8 cellular contexts compared by ENCODE assay signal in the genomic region with DNA sequence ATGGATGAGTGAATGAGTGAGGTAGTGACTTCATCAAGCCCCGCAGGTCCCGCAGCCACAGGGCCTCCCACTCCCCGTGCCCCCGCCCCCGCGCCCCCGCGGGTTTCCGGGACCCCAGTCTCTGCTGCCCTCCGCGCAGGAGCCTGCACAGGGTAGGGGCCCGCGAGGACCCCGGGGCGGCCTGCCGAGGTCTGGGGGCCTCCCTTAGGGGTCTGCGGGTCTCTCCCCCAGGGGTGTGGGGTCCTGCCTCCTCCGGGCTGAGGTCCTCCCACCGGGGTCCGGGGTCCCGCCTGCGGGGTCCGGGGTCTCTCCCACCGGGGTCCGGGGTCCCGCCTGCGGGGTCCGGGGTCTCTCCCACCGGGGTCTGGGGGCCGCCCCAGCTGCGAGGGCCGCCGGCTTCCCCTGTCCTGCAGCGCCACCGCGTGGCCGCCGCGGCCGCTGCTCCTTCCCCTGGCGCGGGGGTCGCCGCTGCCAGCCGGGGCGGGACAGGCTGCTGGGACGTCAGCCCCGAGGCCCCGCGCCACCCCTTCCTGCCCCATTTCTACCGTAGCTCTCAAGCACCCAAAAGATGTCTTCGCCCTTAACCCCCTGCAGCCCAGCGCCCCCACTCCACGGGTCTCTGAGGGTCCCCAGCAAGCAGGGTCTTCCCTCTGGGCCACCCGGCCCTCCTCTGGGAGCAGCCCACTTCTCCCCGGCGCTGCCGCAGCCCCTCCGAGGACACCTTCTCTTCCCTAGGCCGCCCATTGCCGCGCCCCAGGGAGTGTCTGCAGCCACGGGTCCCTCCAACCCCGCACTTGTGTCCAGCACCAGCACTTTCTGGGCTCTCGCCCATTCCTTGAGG. TPM values are rescaled to one million over a fixed set of nuclear protein-coding genes. Genes with fewer than 3 reads are reported as not detected.
DNase-seq lines count a peak whose midpoint lies in the region; ATAC-seq, FAIRE-seq and TF ChIP-seq lines count a peak whose summit lies in the region.

No MANE protein-coding gene starts in this region.

- H3K4me3 Mint-ChIP-seq in WTC11 = peak overlapping the region; percentile 68

- H3K36me3 Mint-ChIP-seq in WTC11 = no peaks in the 10 kb centered on the region

- no peaks in the 10 kb centered on the region; the same call in 1 of the 2 replicates for H3K27me3 Mint-ChIP-seq in WTC11 (ENCODE audit: low read depth)

- peak in 5 of 6 experiments; percentile 17 to 57 (median 24) for DNase-seq in stimulated activated naive CD4-positive, alpha-beta T cell (lab: John Stamatoyannopoulos, UW)
- DNase-seq in stimulated activated naive CD4-positive, alpha-beta T cell treated with Interleukin-2 at 50 U/mL for 16 hours (lab: John Stamatoyannopoulos, UW) = no peak
- DNase-seq in WTC11 (ENCODE audit: low spot score) = peak; percentile 77
- DNase-seq in endothelial cell of umbilical vein (ENCODE audit: low read depth, low spot score) = no peak
- peak; percentile 94 for DNase-seq in osteoblast (ENCODE audit: insufficient read length, low spot score, missing footprints)
- no peak for DNase-seq in putamen (ENCODE audit: low spot score)

- H3K27ac Mint-ChIP-seq in WTC11 = no peak overlapping the region

- intact Hi-C loops in endothelial cell of umbilical vein (cut with micrococcal nuclease) = loop anchor here (1.0 kb wide), 2 partner anchors 115 to 554 kb away; no protein-coding TSS in a partner anchor

- BruUV-seq in endothelial cell of umbilical vein (replicated peaks; lab: Mats Ljungman, UMichigan) = no TSS peak

- H3K27me3 ChIP-seq in endothelial cell of umbilical vein (ENCODE audit: control insufficient read depth in 2 of 2, insufficient read depth in 2 of 2, low read length in 2 of 2) (no peaks in the 10 kb centered on the region), osteoblast (ENCODE audit: insufficient read depth, low read length) (no peaks in the 10 kb centered on the region)

- H2AFZ ChIP-seq in endothelial cell of umbilical vein (ENCODE audit: low read depth, low read length) (no peak overlapping the region), osteoblast (ENCODE audit: low read length) (no peak overlapping the region)

- POLR2A ChIA-PET in WTC11 (lab: Charles Lee) = no interaction called here
- POLR2A ChIA-PET in endothelial cell of umbilical vein (lab: Charles Lee) = no interaction called here

- H3K4me1 ChIP-seq in endothelial cell of umbilical vein (ENCODE audit: control insufficient read depth, extremely low read depth, insufficient read depth, low read length) (no peaks in the 10 kb centered on the region), osteoblast (ENCODE audit: insufficient read depth, low read length) (peaks cover 10% of the 10 kb centered on the region)

- H3K4me1 Mint-ChIP-seq in WTC11 = peaks cover 3% of the 10 kb centered on the region

- ATAC-seq in WTC11 (peak; percentile 77), HG03457 (IDR thresholded peaks at IDR 0.05; ENCODE audit: unreplicated experiment) (no peak), GM21786 (IDR thresholded peaks at IDR 0.05; ENCODE audit: unreplicated experiment) (no peak)

- H3K9me1 ChIP-seq in endothelial cell of umbilical vein (replicated peaks; ENCODE audit: control insufficient read depth, extremely low read depth, insufficient read depth, low read length) = no peaks in the 10 kb centered on the region

- H3K27ac ChIP-seq in endothelial cell of umbilical vein (ENCODE audit: insufficient read depth, low read depth, low read length) (no peak overlapping the region), osteoblast (ENCODE audit: low read depth, low read length) (no peak overlapping the region)

- H3K9me3 Mint-ChIP-seq in WTC11 = peaks cover 7% of the 10 kb centered on the region

- no peak overlapping the region for H3K4me3 ChIP-seq in endothelial cell of umbilical vein (replicated peaks in 1 of 3; ENCODE audit: insufficient read depth in 1 of 3, low read depth in 1 of 3, low read length in 3 of 3)
- H3K4me3 ChIP-seq in osteoblast (ENCODE audit: insufficient read depth, low read length) = no peak overlapping the region

- no peaks in the 10 kb centered on the region for H3K9me3 ChIP-seq in endothelial cell of umbilical vein (replicated peaks; ENCODE audit: control insufficient read depth, insufficient read depth, low read length)
- no peaks in the 10 kb centered on the region for H3K9me3 ChIP-seq in osteoblast (ENCODE audit: low read depth, low read length)

- H3K9ac ChIP-seq in endothelial cell of umbilical vein (replicated peaks; ENCODE audit: extremely low read depth, insufficient read depth, low read length) = no peak overlapping the region

- H3K36me3 ChIP-seq in endothelial cell of umbilical vein (ENCODE audit: control insufficient read depth in 2 of 2, extremely low read depth in 1 of 2, insufficient read depth in 2 of 2, low read length in 2 of 2) (no peaks in the 10 kb centered on the region), osteoblast (ENCODE audit: insufficient read depth, low read length) (no peaks in the 10 kb centered on the region)

- CTCF ChIA-PET in WTC11 (lab: Charles Lee) = interaction anchor here (1.0 to 1.9 kb wide), 7 partner anchors 10 to 554 kb away, joined by 3 to 8 read pairs (median 4); a partner anchor contains a TSS
- CTCF ChIA-PET in endothelial cell of umbilical vein (lab: Charles Lee) = interaction anchor here (0.6 to 2.3 kb wide), 5 partner anchors 25 to 785 kb away, joined by 3 to 41 read pairs (median 3); no protein-coding TSS in a partner anchor

- H4K20me1 ChIP-seq in endothelial cell of umbilical vein (replicated peaks; ENCODE audit: control insufficient read depth, extremely low read depth, insufficient read depth, low read length) = no peaks in the 10 kb centered on the region
- no peaks in the 10 kb centered on the region for H4K20me1 ChIP-seq in osteoblast (ENCODE audit: insufficient read depth, low read length)

- no peak for TF ChIP-seq POLR2A in endothelial cell of umbilical vein (IDR thresholded peaks at IDR 0.05; ENCODE audit: low read depth, low read length)

- FAIRE-seq in endothelial cell of umbilical vein (lab: Jason Lieb, UNC) = no peak

- no peak overlapping the region for H3K4me2 ChIP-seq in endothelial cell of umbilical vein (ENCODE audit: insufficient read depth, low read length)
- peak overlapping the region; percentile 36 for H3K4me2 ChIP-seq in osteoblast (ENCODE audit: insufficient read depth, low read length)

- H3K79me2 ChIP-seq in endothelial cell of umbilical vein (ENCODE audit: control insufficient read depth, insufficient read depth, low read length) = no peaks in the 10 kb centered on the region
- H3K79me2 ChIP-seq in osteoblast (ENCODE audit: insufficient read depth, low read length) = no peaks in the 10 kb centered on the region

- TF ChIP-seq CTCF in WTC11 (IDR thresholded peaks at IDR 0.05) = peak; percentile 94
- peak; percentile 57 to 71 for TF ChIP-seq CTCF in endothelial cell of umbilical vein (IDR thresholded peaks at IDR 0.05; ENCODE audit: extremely low read depth in 1 of 2, insufficient read depth in 1 of 2, low read depth in 1 of 2, low read length in 2 of 2)
- TF ChIP-seq CTCF in osteoblast (IDR thresholded peaks at IDR 0.05; ENCODE audit: extremely low read depth, low read depth, low read length) = peak; percentile 44

- dilution Hi-C loops in endothelial cell of umbilical vein (cut with MboI; ENCODE audit: extremely low pct_ligation_motif_present, low sequenced_read_pairs) = no loop called here

TF ChIP-seq in WTC11, 78 proteins besides CTCF, POLR2A, EP300 and RAD21 (continues in another document):
- no peak for TF ChIP-seq SOX15 (CRISPR knock-in tag; IDR thresholded peaks at IDR 0.05)
- TF ChIP-seq FOXK1 (CRISPR knock-in tag; IDR thresholded peaks at IDR 0.05) = no peak
- TF ChIP-seq PRRX2 (CRISPR knock-in tag; IDR thresholded peaks at IDR 0.05) = no peak
- TF ChIP-seq, protein P1, sequence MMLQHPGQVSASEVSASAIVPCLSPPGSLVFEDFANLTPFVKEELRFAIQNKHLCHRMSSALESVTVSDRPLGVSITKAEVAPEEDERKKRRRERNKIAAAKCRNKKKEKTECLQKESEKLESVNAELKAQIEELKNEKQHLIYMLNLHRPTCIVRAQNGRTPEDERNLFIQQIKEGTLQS (CRISPR knock-in tag; conservative IDR thresholded peaks at IDR 0.05) = no peak

TF ChIP-seq in endothelial cell of umbilical vein, 7 proteins besides CTCF, POLR2A, EP300 and RAD21:
- TF ChIP-seq, protein P2, sequence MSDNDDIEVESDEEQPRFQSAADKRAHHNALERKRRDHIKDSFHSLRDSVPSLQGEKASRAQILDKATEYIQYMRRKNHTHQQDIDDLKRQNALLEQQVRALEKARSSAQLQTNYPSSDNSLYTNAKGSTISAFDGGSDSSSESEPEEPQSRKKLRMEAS (IDR thresholded peaks at IDR 0.05; ENCODE audit: insufficient read depth, insufficient read length) = no peak
- TF ChIP-seq EZH2 (IDR thresholded peaks at IDR 0.05; ENCODE audit: borderline replicate concordance, low read depth, low read length, severe bottlenecking) = no peak
- no peak for TF ChIP-seq JUN (IDR thresholded peaks at IDR 0.05; ENCODE audit: borderline replicate concordance, insufficient read depth, insufficient read length, low read depth)
- no peak for TF ChIP-seq GATA2 (IDR thresholded peaks at IDR 0.05; ENCODE audit: insufficient read depth, insufficient read length, low read depth, low read length)
- no peak for TF ChIP-seq POLR2AphosphoS5 (IDR thresholded peaks at IDR 0.05; ENCODE audit: insufficient read depth, low read depth, low read length)

RNA-seq across cellular contexts. Expression of a gene that starts 10.4 kb away (rescaled TPM):
- total RNA-seq in WTC11 (2021) (15.0 to 23.1 TPM (median 19.6 TPM) in 3 replicates), endothelial cell of umbilical vein (42.5 and 42.6 TPM in 2 replicates), osteoblast (21.4 and 21.8 TPM in 2 replicates)
- polyA plus RNA-seq in endothelial cell of umbilical vein = 48.5 and 59.9 TPM in 2 replicates
- polyA plus RNA-seq in endothelial cell of umbilical vein (2011; cell fraction: cytosol; rRNA removed) = 37.2 and 48.7 TPM in 2 replicates
- 23.2 and 28.2 TPM in 2 replicates for polyA plus RNA-seq in endothelial cell of umbilical vein (2011; cell fraction: nucleus; rRNA removed)
- 22.5 and 29.6 TPM in 2 replicates for polyA plus RNA-seq in endothelial cell of umbilical vein (2012)
- 16.2 and 19.0 TPM in 2 replicates for polyA minus RNA-seq in endothelial cell of umbilical vein
- polyA minus RNA-seq in endothelial cell of umbilical vein (2011; cell fraction: cytosol; rRNA and poly(A)+ RNA removed) = 9.1 TPM
- 10.2 and 18.3 TPM in 2 replicates for polyA minus RNA-seq in endothelial cell of umbilical vein (2011; cell fraction: nucleus; rRNA and poly(A)+ RNA removed)

RNA-seq across cellular contexts. Expression of a gene that starts 53.7 kb away (rescaled TPM):
- total RNA-seq in WTC11 (2021) (16.9 to 20.7 TPM (median 18.4 TPM) in 3 replicates), endothelial cell of umbilical vein (18.6 and 21.4 TPM in 2 replicates), osteoblast (15.6 and 19.4 TPM in 2 replicates)
- 12.3 and 14.7 TPM in 2 replicates for polyA plus RNA-seq in endothelial cell of umbilical vein
- 7.7 and 7.9 TPM in 2 replicates for polyA plus RNA-seq in endothelial cell of umbilical vein (2011; cell fraction: cytosol; rRNA removed)
- 18.9 and 23.2 TPM in 2 replicates for polyA plus RNA-seq in endothelial cell of umbilical vein (2011; cell fraction: nucleus; rRNA removed)
- 10.9 and 15.7 TPM in 2 replicates for polyA plus RNA-seq in endothelial cell of umbilical vein (2012)
- 7.4 and 11.4 TPM in 2 replicates for polyA minus RNA-seq in endothelial cell of umbilical vein
- 27.1 TPM for polyA minus RNA-seq in endothelial cell of umbilical vein (2011; cell fraction: cytosol; rRNA and poly(A)+ RNA removed)
- polyA minus RNA-seq in endothelial cell of umbilical vein (2011; cell fraction: nucleus; rRNA and poly(A)+ RNA removed) = 7.9 and 15.4 TPM in 2 replicates

Comparison
In these comparisons a context has a peak if more than half of its experiments do, and no peak if none do; other contexts are left out.
1. DNase-seq: peak in stimulated activated naive CD4-positive, alpha-beta T cell (5 of 6), WTC11 (single experiment) and osteoblast (single experiment); none in stimulated activated naive CD4-positive, alpha-beta T cell treated with Interleukin-2 at 50 U/mL for 16 hours (single experiment), endothelial cell of umbilical vein (single experiment) and putamen (single experiment).
2. CTCF ChIP-seq: peak in every context shown above with its lines; median percentile 94 in WTC11; 64 in endothelial cell of umbilical vein; 44 in osteoblast.